ENCODE assay signal across 18 cellular contexts in genomic region chr16:89351645-89352044, GRCh38.
DNase-seq lines count a peak whose midpoint lies in the region; ATAC-seq, FAIRE-seq and TF ChIP-seq lines count a peak whose summit lies in the region.
"Had no signal": no experiment of that assay in that cellular context is flagged by ENCODE, and none has a peak within 500 bp of the region (broad histone marks: within the 10 kb centered on the region; RNA-seq: fewer than 3 reads in every experiment).

No MANE protein-coding gene starts in this region.

- no peak overlapping the region for H3K9ac ChIP-seq in mammary epithelial cell (ENCODE audit: insufficient read depth, low read length)

- 87% methylated on average over 10 of the region's 12 CpGs for WGBS in mammary epithelial cell (ENCODE audit: low coverage, missing lambda C conversion rate)
- WGBS in small intestine, 3 donors: 53 to 79% (median 61%) methylated on average over 12 of the region's 12 CpGs

- no peaks in the 10 kb centered on the region for H3K27me3 Mint-ChIP-seq in MCF 10A (ENCODE audit: insufficient read depth, unreplicated experiment)
- H3K27me3 Mint-ChIP-seq in activated T-helper 17 cell treated with anti-CD3 and anti-CD28 coated beads, Interleukin-2, amount 50 U/mL, for 72 hours: no peaks in the 10 kb centered on the region
- H3K27me3 Mint-ChIP-seq: naive B cell had no signal

- intact Hi-C loops in MCF 10A (cut with micrococcal nuclease) (no loop called here), mammary epithelial cell (cut with micrococcal nuclease) (no loop called here)

- H3K4me3 ChIP-seq in mammary epithelial cell (replicated peaks in 1 of 3; ENCODE audit: insufficient read depth in 1 of 3, low read depth in 2 of 3, low read length in 3 of 3) (no peak overlapping the region), small intestine (ENCODE audit: low read depth in 1 of 2, low read length in 2 of 2) (no peak overlapping the region)
- H3K4me3 ChIP-seq: skin epidermis had no signal

- H3K36me3 Mint-ChIP-seq in MCF 10A (ENCODE audit: insufficient read depth, unreplicated experiment): peaks cover 28% of the 10 kb centered on the region
- peaks cover 58% of the 10 kb centered on the region for H3K36me3 Mint-ChIP-seq in activated T-helper 17 cell treated with anti-CD3 and anti-CD28 coated beads, Interleukin-2, amount 50 U/mL, for 72 hours (ENCODE audit: low read depth)

- H3K27ac ChIP-seq in mammary epithelial cell (ENCODE audit: insufficient read depth, low read depth, low read length) (no peak overlapping the region), small intestine (ENCODE audit: low read depth in 1 of 2, low read length in 1 of 2) (peak overlapping the region in 1 of 2 donors; percentile 14)

- POLR2A ChIA-PET in MCF 10A (lab: Yijun Ruan, JAX): interaction anchor here (1.9 kb wide), 1 partner anchor 16 kb away, joined by 4 read pairs; no protein-coding TSS in a partner anchor

- peaks cover 29% of the 10 kb centered on the region for H3K4me1 ChIP-seq in mammary epithelial cell (ENCODE audit: insufficient read depth, low read length)
- peaks cover 9 to 21% of the 10 kb centered on the region in 2 donors for H3K4me1 ChIP-seq in small intestine (ENCODE audit: control insufficient read depth in 2 of 2, insufficient read depth in 1 of 2, low read depth in 1 of 2, low read length in 1 of 2)

- peaks cover 98% of the 10 kb centered on the region for H3K79me2 ChIP-seq in mammary epithelial cell (ENCODE audit: insufficient read depth, low read length)

- in situ Hi-C loops in mammary epithelial cell (cut with MboI; ENCODE audit: low sequenced_read_pairs in 2 of 2): no loop called here

- no peak overlapping the region for H2AFZ ChIP-seq in mammary epithelial cell (ENCODE audit: low read depth, low read length)

- BruUV-seq in MCF 10A (replicated peaks; lab: Mats Ljungman, UMichigan): no TSS peak
- BruUV-seq in mammary epithelial cell (replicated peaks; lab: Mats Ljungman, UMichigan): no TSS peak

- dilution Hi-C loops in mammary epithelial cell (cut with HindIII; ENCODE audit: low sequenced_read_pairs): no loop called here

- no peak overlapping the region for H3K4me3 Mint-ChIP-seq in MCF 10A (ENCODE audit: unreplicated experiment)
- H3K4me3 Mint-ChIP-seq in activated T-helper 17 cell treated with anti-CD3 and anti-CD28 coated beads, Interleukin-2, amount 50 U/mL, for 72 hours: peak overlapping the region; percentile 57
- H3K4me3 Mint-ChIP-seq: naive B cell had no signal

- DNase-seq in MCF 10A (ENCODE audit: unreplicated experiment) (no peak), mammary epithelial cell (no peak), left lobe of liver (ENCODE audit: low spot score) (no peak), small intestine (peak; percentile 64), NCI-H146 treated with DMSO at 0.1 percent for 48 hours (lab: John Stamatoyannopoulos, UW; ENCODE audit: unreplicated experiment) (no peak), cerebellar cortex (ENCODE audit: low spot score) (no peak), globus pallidus (ENCODE audit: low spot score) (no peak)
- DNase-seq: activated CD8-positive, alpha-beta memory T cell treated with anti-CD3 and anti-CD28 coated beads for 24 hours; cerebellar nuclear complex; DMS153; effector memory CD4-positive, alpha-beta T cell; GF-D8; naive B cell; NCI-H524 treated with DMSO at 0.1 percent for 48 hours; Right ventricle myocardium superior had no signal

- no peak for TF ChIP-seq CTCF in MCF 10A (IDR thresholded peaks at IDR 0.05; ENCODE audit: unreplicated experiment)
- TF ChIP-seq CTCF in mammary epithelial cell (conservative IDR thresholded peaks at IDR 0.05 in 1 of 2, IDR thresholded peaks at IDR 0.05 in 1 of 2; ENCODE audit: extremely low read depth in 1 of 2, insufficient read depth in 1 of 2, low read depth in 1 of 2, low read length in 2 of 2): no peak

- no peaks in the 10 kb centered on the region for H3K36me3 ChIP-seq in mammary epithelial cell (ENCODE audit: insufficient read depth, low read length)
- no peaks in the 10 kb centered on the region for H3K36me3 ChIP-seq in small intestine (ENCODE audit: control insufficient read depth in 2 of 2, insufficient read depth in 2 of 2, low read length in 2 of 2)

- no peak for FAIRE-seq in small intestine (lab: Jason Lieb, UNC)
- FAIRE-seq: H54 had no signal

- H3K9me3 Mint-ChIP-seq in MCF 10A (ENCODE audit: unreplicated experiment): no peaks in the 10 kb centered on the region
- H3K9me3 Mint-ChIP-seq in activated T-helper 17 cell treated with anti-CD3 and anti-CD28 coated beads, Interleukin-2, amount 50 U/mL, for 72 hours: no peaks in the 10 kb centered on the region
- H3K9me3 Mint-ChIP-seq: naive B cell had no signal

- CTCF ChIA-PET in MCF 10A (lab: Yijun Ruan, JAX): interaction anchor here (0.5 to 0.6 kb wide), 2 partner anchors 117 to 158 kb away, joined by 3 to 4 read pairs; no protein-coding TSS in a partner anchor
- CTCF ChIA-PET in mammary epithelial cell (lab: Charles Lee; ENCODE audit: low non-redundant PET): no interaction called here

- H3K27me3 ChIP-seq in mammary epithelial cell (ENCODE audit: insufficient read depth, low read length) (no peaks in the 10 kb centered on the region), small intestine (ENCODE audit: control insufficient read depth in 2 of 2, insufficient read depth in 2 of 2, low read length in 2 of 2) (no peaks in the 10 kb centered on the region)

- no peak overlapping the region for H3K4me2 ChIP-seq in mammary epithelial cell (ENCODE audit: insufficient read depth, low read depth, low read length)

- no peak for ATAC-seq in activated T-helper 17 cell treated with anti-CD3 and anti-CD28 coated beads, Interleukin-2, amount 50 U/mL, for 72 hours (replicated peaks)
- ATAC-seq in left lobe of liver: peak; percentile 63

- H4K20me1 ChIP-seq in mammary epithelial cell (ENCODE audit: insufficient read depth, low read length): peaks cover 6% of the 10 kb centered on the region

- H3K9me3 ChIP-seq in mammary epithelial cell (replicated peaks; ENCODE audit: insufficient read depth, low read length) (no peaks in the 10 kb centered on the region), small intestine (ENCODE audit: control insufficient read depth, low read depth) (no peaks in the 10 kb centered on the region)

- peaks cover 31% of the 10 kb centered on the region for H3K4me1 Mint-ChIP-seq in MCF 10A (ENCODE audit: insufficient read depth, unreplicated experiment)
- H3K4me1 Mint-ChIP-seq in activated T-helper 17 cell treated with anti-CD3 and anti-CD28 coated beads, Interleukin-2, amount 50 U/mL, for 72 hours: peaks cover 49% of the 10 kb centered on the region

- peak overlapping the region; percentile 35 for H3K27ac Mint-ChIP-seq in MCF 10A (ENCODE audit: low read depth, unreplicated experiment)
- peak overlapping the region; percentile 86 for H3K27ac Mint-ChIP-seq in activated T-helper 17 cell treated with anti-CD3 and anti-CD28 coated beads, Interleukin-2, amount 50 U/mL, for 72 hours
